In the genomic region with DNA sequence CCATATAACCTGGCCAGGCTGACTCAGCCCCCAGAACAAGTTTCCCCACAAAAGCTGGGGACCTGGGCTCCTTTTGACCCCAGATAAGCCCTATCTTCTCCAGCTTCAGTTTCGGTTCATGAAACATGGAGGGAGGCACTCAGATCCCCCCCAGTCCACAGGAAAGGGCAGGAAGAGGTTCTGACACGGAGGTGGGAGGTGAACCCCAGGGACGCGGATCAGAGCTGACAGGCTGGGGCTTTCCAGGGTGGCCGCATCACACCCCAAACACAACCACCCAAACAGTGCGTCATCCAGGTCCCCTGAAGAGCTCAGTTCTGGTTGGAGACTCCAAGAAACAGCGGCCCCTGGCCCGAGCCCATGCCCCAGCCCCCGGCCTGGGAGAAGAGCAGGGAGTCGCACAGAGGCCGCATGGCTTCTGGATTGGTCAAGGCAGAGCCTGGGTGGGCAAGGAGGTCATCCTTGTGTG, we compare ENCODE assay signal across 1 cellular context.
A peak's percentile ranks its signal among the peaks of the same experiment; 100 is the strongest.
TF ChIP-seq lines count a peak whose summit lies in the region.

No MANE protein-coding gene starts in this region.

TF ChIP-seq in GM12878, 131 proteins besides CTCF, POLR2A, EP300 and RAD21 (continued from another document):
- TF ChIP-seq, protein P1, sequence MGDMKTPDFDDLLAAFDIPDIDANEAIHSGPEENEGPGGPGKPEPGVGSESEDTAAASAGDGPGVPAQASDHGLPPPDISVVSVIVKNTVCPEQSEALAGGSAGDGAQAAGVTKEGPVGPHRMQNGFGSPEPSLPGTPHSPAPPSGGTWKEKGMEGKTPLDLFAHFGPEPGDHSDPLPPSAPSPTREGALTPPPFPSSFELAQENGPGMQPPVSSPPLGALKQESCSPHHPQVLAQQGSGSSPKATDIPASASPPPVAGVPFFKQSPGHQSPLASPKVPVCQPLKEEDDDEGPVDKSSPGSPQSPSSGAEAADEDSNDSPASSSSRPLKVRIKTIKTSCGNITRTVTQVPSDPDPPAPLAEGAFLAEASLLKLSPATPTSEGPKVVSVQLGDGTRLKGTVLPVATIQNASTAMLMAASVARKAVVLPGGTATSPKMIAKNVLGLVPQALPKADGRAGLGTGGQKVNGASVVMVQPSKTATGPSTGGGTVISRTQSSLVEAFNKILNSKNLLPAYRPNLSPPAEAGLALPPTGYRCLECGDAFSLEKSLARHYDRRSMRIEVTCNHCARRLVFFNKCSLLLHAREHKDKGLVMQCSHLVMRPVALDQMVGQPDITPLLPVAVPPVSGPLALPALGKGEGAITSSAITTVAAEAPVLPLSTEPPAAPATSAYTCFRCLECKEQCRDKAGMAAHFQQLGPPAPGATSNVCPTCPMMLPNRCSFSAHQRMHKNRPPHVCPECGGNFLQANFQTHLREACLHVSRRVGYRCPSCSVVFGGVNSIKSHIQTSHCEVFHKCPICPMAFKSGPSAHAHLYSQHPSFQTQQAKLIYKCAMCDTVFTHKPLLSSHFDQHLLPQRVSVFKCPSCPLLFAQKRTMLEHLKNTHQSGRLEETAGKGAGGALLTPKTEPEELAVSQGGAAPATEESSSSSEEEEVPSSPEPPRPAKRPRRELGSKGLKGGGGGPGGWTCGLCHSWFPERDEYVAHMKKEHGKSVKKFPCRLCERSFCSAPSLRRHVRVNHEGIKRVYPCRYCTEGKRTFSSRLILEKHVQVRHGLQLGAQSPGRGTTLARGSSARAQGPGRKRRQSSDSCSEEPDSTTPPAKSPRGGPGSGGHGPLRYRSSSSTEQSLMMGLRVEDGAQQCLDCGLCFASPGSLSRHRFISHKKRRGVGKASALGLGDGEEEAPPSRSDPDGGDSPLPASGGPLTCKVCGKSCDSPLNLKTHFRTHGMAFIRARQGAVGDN (IDR thresholded peaks at IDR 0.05), result no peak
- TF ChIP-seq, protein P2, sequence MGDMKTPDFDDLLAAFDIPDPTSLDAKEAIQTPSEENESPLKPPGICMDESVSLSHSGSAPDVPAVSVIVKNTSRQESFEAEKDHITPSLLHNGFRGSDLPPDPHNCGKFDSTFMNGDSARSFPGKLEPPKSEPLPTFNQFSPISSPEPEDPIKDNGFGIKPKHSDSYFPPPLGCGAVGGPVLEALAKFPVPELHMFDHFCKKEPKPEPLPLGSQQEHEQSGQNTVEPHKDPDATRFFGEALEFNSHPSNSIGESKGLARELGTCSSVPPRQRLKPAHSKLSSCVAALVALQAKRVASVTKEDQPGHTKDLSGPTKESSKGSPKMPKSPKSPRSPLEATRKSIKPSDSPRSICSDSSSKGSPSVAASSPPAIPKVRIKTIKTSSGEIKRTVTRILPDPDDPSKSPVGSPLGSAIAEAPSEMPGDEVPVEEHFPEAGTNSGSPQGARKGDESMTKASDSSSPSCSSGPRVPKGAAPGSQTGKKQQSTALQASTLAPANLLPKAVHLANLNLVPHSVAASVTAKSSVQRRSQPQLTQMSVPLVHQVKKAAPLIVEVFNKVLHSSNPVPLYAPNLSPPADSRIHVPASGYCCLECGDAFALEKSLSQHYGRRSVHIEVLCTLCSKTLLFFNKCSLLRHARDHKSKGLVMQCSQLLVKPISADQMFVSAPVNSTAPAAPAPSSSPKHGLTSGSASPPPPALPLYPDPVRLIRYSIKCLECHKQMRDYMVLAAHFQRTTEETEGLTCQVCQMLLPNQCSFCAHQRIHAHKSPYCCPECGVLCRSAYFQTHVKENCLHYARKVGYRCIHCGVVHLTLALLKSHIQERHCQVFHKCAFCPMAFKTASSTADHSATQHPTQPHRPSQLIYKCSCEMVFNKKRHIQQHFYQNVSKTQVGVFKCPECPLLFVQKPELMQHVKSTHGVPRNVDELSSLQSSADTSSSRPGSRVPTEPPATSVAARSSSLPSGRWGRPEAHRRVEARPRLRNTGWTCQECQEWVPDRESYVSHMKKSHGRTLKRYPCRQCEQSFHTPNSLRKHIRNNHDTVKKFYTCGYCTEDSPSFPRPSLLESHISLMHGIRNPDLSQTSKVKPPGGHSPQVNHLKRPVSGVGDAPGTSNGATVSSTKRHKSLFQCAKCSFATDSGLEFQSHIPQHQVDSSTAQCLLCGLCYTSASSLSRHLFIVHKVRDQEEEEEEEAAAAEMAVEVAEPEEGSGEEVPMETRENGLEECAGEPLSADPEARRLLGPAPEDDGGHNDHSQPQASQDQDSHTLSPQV (IDR thresholded peaks at IDR 0.05), result no peak
- TF ChIP-seq PBX3 (IDR thresholded peaks at IDR 0.05; ENCODE audit: insufficient replicate concordance, low read depth, low read length) (peak; percentile 45), ETV6 (conservative IDR thresholded peaks at IDR 0.05 in 1 of 2, IDR thresholded peaks at IDR 0.05 in 1 of 2; ENCODE audit: borderline replicate concordance in 1 of 2, low read depth in 1 of 2) (no peak), HDAC6 (IDR thresholded peaks at IDR 0.05; ENCODE audit: unreplicated experiment) (no peak), FOS (IDR thresholded peaks at IDR 0.05; ENCODE audit: borderline replicate concordance, extremely low read depth, insufficient read length) (no peak), JUNB (IDR thresholded peaks at IDR 0.05) (0 out of 2 replicates have a peak, but pooled peaks have one; percentile 11), HCFC1 (IDR thresholded peaks at IDR 0.05; ENCODE audit: low read length) (no peak), NR2F1 (conservative IDR thresholded peaks at IDR 0.05) (peak; percentile 94), NR2C2 (IDR thresholded peaks at IDR 0.05; ENCODE audit: borderline replicate concordance, control insufficient read depth, insufficient read length, low read depth) (no peak), YBX1 (IDR thresholded peaks at IDR 0.05) (no peak), ZNF274 (IDR thresholded peaks at IDR 0.05; ENCODE audit: insufficient read depth, insufficient read length) (no peak), E2F4 (IDR thresholded peaks at IDR 0.05; ENCODE audit: low read depth, low read length) (no peak), EED (IDR thresholded peaks at IDR 0.05; ENCODE audit: low read depth) (peak; percentile 88), SPI1 (IDR thresholded peaks at IDR 0.05; ENCODE audit: borderline replicate concordance, insufficient read depth, low read depth, low read length) (peak; percentile 5; the same call in 1 of the 2 replicates), SMAD5 (IDR thresholded peaks at IDR 0.05; ENCODE audit: low read depth) (no peak), MYB (IDR thresholded peaks at IDR 0.05; ENCODE audit: borderline replicate concordance, low read depth, low read length) (no peak), RFX5 (IDR thresholded peaks at IDR 0.05; ENCODE audit: low read depth, low read length) (peak; percentile 15; the same call in 1 of the 2 replicates), NFIC (IDR thresholded peaks at IDR 0.05; ENCODE audit: low read depth, low read length) (peak; percentile 35; the same call in 1 of the 2 replicates), ATF7 (IDR thresholded peaks at IDR 0.05; ENCODE audit: low read depth) (peak; percentile 66; the same call in 1 of the 2 replicates), IKZF2 (IDR thresholded peaks at IDR 0.05) (peak; percentile 94 to 95), RCOR1 (conservative IDR thresholded peaks at IDR 0.05; ENCODE audit: low read depth, low read length) (no peak)
